ENCODE assay signal across 2 cellular contexts in the genomic region with DNA sequence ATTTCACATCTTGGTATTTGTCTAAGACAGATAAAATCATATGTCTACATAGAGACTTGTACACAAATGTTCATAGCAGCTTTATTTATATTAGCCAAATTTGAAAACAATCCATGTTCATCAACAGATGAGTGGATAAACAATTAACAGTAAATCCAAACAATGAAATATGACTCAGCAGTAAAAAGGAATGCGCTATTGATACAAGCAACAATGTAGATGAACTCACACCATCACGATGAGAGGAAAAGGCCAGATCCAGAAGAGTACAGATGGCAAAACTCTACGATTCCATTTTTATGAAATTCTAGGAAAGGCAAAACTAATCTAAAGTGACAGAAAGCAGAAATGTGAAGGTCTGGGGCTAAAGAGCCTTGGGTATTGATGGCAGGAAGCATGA.
TF ChIP-seq lines count a peak whose summit lies in the region.

No MANE protein-coding gene starts in this region.

TF ChIP-seq in IMR-90, 13 proteins besides CTCF, POLR2A, EP300 and RAD21:
- TF ChIP-seq NFE2L2 (IDR thresholded peaks at IDR 0.05; ENCODE audit: low read depth, low read length): peak; percentile 94
- peak; percentile 64 for TF ChIP-seq MAFK (IDR thresholded peaks at IDR 0.05; ENCODE audit: low read depth, low read length)
- no peak for TF ChIP-seq SMC3 (IDR thresholded peaks at IDR 0.05; ENCODE audit: low read depth, low read length)
- TF ChIP-seq RFX5 (IDR thresholded peaks at IDR 0.05; ENCODE audit: low read depth, low read length): no peak
- no peak for TF ChIP-seq BHLHE40 (IDR thresholded peaks at IDR 0.05; ENCODE audit: low read depth, low read length)
- no peak for TF ChIP-seq MXI1 (IDR thresholded peaks at IDR 0.05; ENCODE audit: borderline replicate concordance, low read depth, low read length)
- TF ChIP-seq, protein P1, sequence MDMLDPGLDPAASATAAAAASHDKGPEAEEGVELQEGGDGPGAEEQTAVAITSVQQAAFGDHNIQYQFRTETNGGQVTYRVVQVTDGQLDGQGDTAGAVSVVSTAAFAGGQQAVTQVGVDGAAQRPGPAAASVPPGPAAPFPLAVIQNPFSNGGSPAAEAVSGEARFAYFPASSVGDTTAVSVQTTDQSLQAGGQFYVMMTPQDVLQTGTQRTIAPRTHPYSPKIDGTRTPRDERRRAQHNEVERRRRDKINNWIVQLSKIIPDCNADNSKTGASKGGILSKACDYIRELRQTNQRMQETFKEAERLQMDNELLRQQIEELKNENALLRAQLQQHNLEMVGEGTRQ (IDR thresholded peaks at IDR 0.05; ENCODE audit: low read depth, low read length): no peak
- TF ChIP-seq, protein P2, sequence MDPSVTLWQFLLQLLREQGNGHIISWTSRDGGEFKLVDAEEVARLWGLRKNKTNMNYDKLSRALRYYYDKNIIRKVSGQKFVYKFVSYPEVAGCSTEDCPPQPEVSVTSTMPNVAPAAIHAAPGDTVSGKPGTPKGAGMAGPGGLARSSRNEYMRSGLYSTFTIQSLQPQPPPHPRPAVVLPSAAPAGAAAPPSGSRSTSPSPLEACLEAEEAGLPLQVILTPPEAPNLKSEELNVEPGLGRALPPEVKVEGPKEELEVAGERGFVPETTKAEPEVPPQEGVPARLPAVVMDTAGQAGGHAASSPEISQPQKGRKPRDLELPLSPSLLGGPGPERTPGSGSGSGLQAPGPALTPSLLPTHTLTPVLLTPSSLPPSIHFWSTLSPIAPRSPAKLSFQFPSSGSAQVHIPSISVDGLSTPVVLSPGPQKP (IDR thresholded peaks at IDR 0.05; ENCODE audit: borderline replicate concordance, low read depth, low read length): no peak
- no peak for TF ChIP-seq CHD1 (IDR thresholded peaks at IDR 0.05; ENCODE audit: low read depth, low read length)
- TF ChIP-seq FOS (IDR thresholded peaks at IDR 0.05; ENCODE audit: low read depth, low read length): peak; percentile 39

TF ChIP-seq in endothelial cell of umbilical vein, 7 proteins besides CTCF, POLR2A, EP300 and RAD21:
- peak; percentile 54 for TF ChIP-seq JUN (IDR thresholded peaks at IDR 0.05; ENCODE audit: borderline replicate concordance, insufficient read depth, insufficient read length, low read depth)
- TF ChIP-seq FOS (IDR thresholded peaks at IDR 0.05; ENCODE audit: borderline replicate concordance, insufficient read depth, low read length): no peak
- TF ChIP-seq, protein P3, sequence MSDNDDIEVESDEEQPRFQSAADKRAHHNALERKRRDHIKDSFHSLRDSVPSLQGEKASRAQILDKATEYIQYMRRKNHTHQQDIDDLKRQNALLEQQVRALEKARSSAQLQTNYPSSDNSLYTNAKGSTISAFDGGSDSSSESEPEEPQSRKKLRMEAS (IDR thresholded peaks at IDR 0.05; ENCODE audit: insufficient read depth, insufficient read length): no peak
- peak; percentile 21 for TF ChIP-seq POLR2AphosphoS5 (IDR thresholded peaks at IDR 0.05; ENCODE audit: insufficient read depth, low read depth, low read length)
